2 cellular contexts compared by ENCODE assay signal in genomic region chr9:92163276-92163675, GRCh38.
TF ChIP-seq lines count a peak whose summit lies in the region.

No MANE protein-coding gene starts in this region.

TF ChIP-seq in GM23338, 12 proteins besides CTCF, POLR2A, EP300 and RAD21:
- no peak for TF ChIP-seq ETS1 (IDR thresholded peaks at IDR 0.05)
- no peak for TF ChIP-seq STAT1 (IDR thresholded peaks at IDR 0.05; ENCODE audit: unreplicated experiment)
- no peak for TF ChIP-seq CREB1 (CRISPR knock-in tag; IDR thresholded peaks at IDR 0.05; ENCODE audit: low read depth)
- no peak for TF ChIP-seq ZNF331 (CRISPR knock-in tag; IDR thresholded peaks at IDR 0.05; ENCODE audit: low read depth)
- no peak for TF ChIP-seq EZH2 (IDR thresholded peaks at IDR 0.05; ENCODE audit: low read depth, unreplicated experiment)
- TF ChIP-seq EZH2phosphoT487 (IDR thresholded peaks at IDR 0.05; ENCODE audit: unreplicated experiment): no peak

TF ChIP-seq in IMR-90, 13 proteins besides CTCF, POLR2A, EP300 and RAD21:
- TF ChIP-seq CEBPB (IDR thresholded peaks at IDR 0.05; ENCODE audit: low read depth, low read length) (no peak), FOS (IDR thresholded peaks at IDR 0.05; ENCODE audit: low read depth, low read length) (no peak), MAZ (IDR thresholded peaks at IDR 0.05; ENCODE audit: borderline replicate concordance, low read depth, low read length) (no peak), MXI1 (IDR thresholded peaks at IDR 0.05; ENCODE audit: borderline replicate concordance, low read depth, low read length) (no peak), CHD1 (IDR thresholded peaks at IDR 0.05; ENCODE audit: low read depth, low read length) (no peak), NFE2L2 (IDR thresholded peaks at IDR 0.05; ENCODE audit: low read depth, low read length) (no peak), BHLHE40 (IDR thresholded peaks at IDR 0.05; ENCODE audit: low read depth, low read length) (no peak), RCOR1 (IDR thresholded peaks at IDR 0.05; ENCODE audit: insufficient replicate concordance, low read length) (no peak), MAFK (IDR thresholded peaks at IDR 0.05; ENCODE audit: low read depth, low read length) (no peak), SMC3 (IDR thresholded peaks at IDR 0.05; ENCODE audit: low read depth, low read length) (no peak)
